In genomic region chr17:74243013-74243755, GRCh38 we compare ENCODE assay signal across 22 cellular contexts. TPM values are rescaled to one million over a fixed set of nuclear protein-coding genes. Genes with fewer than 3 reads are reported as not detected.
DNase-seq lines count a peak whose midpoint lies in the region; ATAC-seq and TF ChIP-seq lines count a peak whose summit lies in the region.
"Had no signal": no experiment of that assay in that cellular context is flagged by ENCODE, and none has a peak within 500 bp of the region (broad histone marks: within the 10 kb centered on the region; RNA-seq: fewer than 3 reads in every experiment).

No MANE protein-coding gene starts in this region.

- H3K27me3 ChIP-seq in psoas muscle (ENCODE audit: insufficient read depth in 3 of 3, low read length in 2 of 3) (no peaks in the 10 kb centered on the region), gastroesophageal sphincter (no peaks in the 10 kb centered on the region)

- peaks cover 0 to 5% of the 10 kb centered on the region in 2 donors for H3K36me3 ChIP-seq in psoas muscle (ENCODE audit: insufficient read depth in 1 of 2, low read depth in 1 of 2)
- H3K36me3 ChIP-seq in gastroesophageal sphincter = peaks cover 0 to 18% of the 10 kb centered on the region in 2 donors

- no peak for TF ChIP-seq POLR2A in gastroesophageal sphincter (IDR thresholded peaks at IDR 0.05)

- intact Hi-C loops in psoas muscle (cut with DNase I) = no loop called here

- H3K4me3 ChIP-seq in psoas muscle (no peak overlapping the region), gastroesophageal sphincter (no peak overlapping the region)
- H3K4me3 ChIP-seq: GM12878, lung, SK-N-MC had no signal

- TF ChIP-seq EP300 in gastroesophageal sphincter (IDR thresholded peaks at IDR 0.05) = no peak

- TF ChIP-seq CTCF in psoas muscle (IDR thresholded peaks at IDR 0.05) = no peak
- no peak for TF ChIP-seq CTCF in gastroesophageal sphincter (IDR thresholded peaks at IDR 0.05)

- no peaks in the 10 kb centered on the region for H3K9me3 ChIP-seq in psoas muscle
- H3K9me3 ChIP-seq in gastroesophageal sphincter = no peaks in the 10 kb centered on the region

- DNase-seq in RPMI7951 (ENCODE audit: low read depth) (peak; percentile 3), cerebellum (ENCODE audit: low spot score) (peak; percentile 92), hippocampal formation (lab: John Stamatoyannopoulos, UW) (peak; percentile 29 to 58), psoas muscle (peak in 1 of 2 donors; percentile 79), MV-4-11 (lab: John Stamatoyannopoulos, UW) (no peak)
- DNase-seq: activated CD4-positive, alpha-beta T cell treated with anti-CD3 and anti-CD28 coated beads for 1 hour; activated naive CD8-positive, alpha-beta T cell treated with anti-CD3 and anti-CD28 coated beads, Interleukin-2, amount 10 ng/mL, durations not matched to agents 7 days and 5 days; DMS 273 treated with DMSO at 0.1 percent for 48 hours; erythroblast; GF-D8; stimulated activated CD4-positive, alpha-beta T cell treated with anti-CD3 and anti-CD28 coated beads, Interleukin-4, amount 100 ng/mL, for 4 hours; T-helper 9 cell had no signal

- 42 to 53% (median 46%) methylated on average over 13 of the region's 13 CpGs for WGBS in psoas muscle, 3 donors
- 84 to 100% methylated on average over 1 to 5 of the region's 13 CpGs for WGBS in gastroesophageal sphincter (ENCODE audit: low coverage in 1 of 2), 2 donors

- peak; percentile 70 to 89 (median 82) for ATAC-seq in psoas muscle
- ATAC-seq in HG03342 (IDR thresholded peaks at IDR 0.05; ENCODE audit: unreplicated experiment) = no peak
- no peak for ATAC-seq in gastroesophageal sphincter
- ATAC-seq in activated CD4-positive, CD25-positive, alpha-beta regulatory T cell treated with anti-CD3 and anti-CD28 coated beads, Interleukin-2, amount 50 U/mL, for 24 hours = no peak
- ATAC-seq: GM12878, Panc1 had no signal

- H3K4me1 ChIP-seq in psoas muscle = peaks cover 17% of the 10 kb centered on the region
- peaks cover 0 to 44% (median 6%) of the 10 kb centered on the region in 3 donors for H3K4me1 ChIP-seq in gastroesophageal sphincter

- H3K27ac ChIP-seq in psoas muscle = peak overlapping the region; percentile 16
- no peak overlapping the region for H3K27ac ChIP-seq in gastroesophageal sphincter
- H3K27ac ChIP-seq: SK-N-MC had no signal

RNA-seq across cellular contexts. Expression of gene TTYH2, which starts 29.8 kb away (rescaled TPM):
- 0.96 and 2.4 TPM in 2 replicates for total RNA-seq in RPMI7951 (2014; rRNA removed; shearing (Covaris generic))
- total RNA-seq in cerebellum (14.4 TPM), psoas muscle (10 to 100 TPM in 1 of 4 donors, 1 to 10 TPM in 3; 5.1 to 16.4 (median 7.7) TPM), gastroesophageal sphincter (1 to 10 TPM; 5.5 to 7.7 (median 6.3) TPM)
- polyA plus RNA-seq in psoas muscle = 1 to 10 TPM in 2 of 3 donors, under 1 TPM in 1; 0.89 to 5.1 (median 2.9) TPM

RNA-seq across cellular contexts. Expression of gene DNAI2, which starts 30.9 kb away (rescaled TPM):
- not detected in 2 replicates for total RNA-seq in RPMI7951 (2014; rRNA removed; shearing (Covaris generic))
- 0.45 TPM for total RNA-seq in cerebellum
- not detected for total RNA-seq in psoas muscle
- polyA plus RNA-seq in psoas muscle = not detected
- total RNA-seq in gastroesophageal sphincter = not detected
- total RNA-seq: bronchial epithelial cell, MCF 10A, pulmonary artery endothelial cell had no signal

RNA-seq across cellular contexts. Expression of gene RPL38, which starts 39.7 kb away (rescaled TPM):
- 642 and 1,240 TPM in 2 replicates for total RNA-seq in RPMI7951 (2014; rRNA removed; shearing (Covaris generic))
- total RNA-seq in cerebellum = 1,165 TPM
- total RNA-seq in psoas muscle = 1,000 to 10,000 TPM; 1,032 to 1,360 (median 1,076) TPM
- 1,000 to 10,000 TPM; 1,779 to 1,956 (median 1,791) TPM for polyA plus RNA-seq in psoas muscle
- total RNA-seq in gastroesophageal sphincter = 100 to 1,000 TPM; 407 to 628 (median 526) TPM

Comparison
In these comparisons a context has a peak if more than half of its experiments do, and no peak if none do; other contexts are left out.
1. ATAC-seq: peak in psoas muscle (4 of 4); none in HG03342 (single experiment), gastroesophageal sphincter (single experiment) and activated CD4-positive, CD25-positive, alpha-beta regulatory T cell treated with anti-CD3 and anti-CD28 coated beads, Interleukin-2, amount 50 U/mL, for 24 hours (0 of 2).